16 cellular contexts compared by ENCODE assay signal in the genomic region with DNA sequence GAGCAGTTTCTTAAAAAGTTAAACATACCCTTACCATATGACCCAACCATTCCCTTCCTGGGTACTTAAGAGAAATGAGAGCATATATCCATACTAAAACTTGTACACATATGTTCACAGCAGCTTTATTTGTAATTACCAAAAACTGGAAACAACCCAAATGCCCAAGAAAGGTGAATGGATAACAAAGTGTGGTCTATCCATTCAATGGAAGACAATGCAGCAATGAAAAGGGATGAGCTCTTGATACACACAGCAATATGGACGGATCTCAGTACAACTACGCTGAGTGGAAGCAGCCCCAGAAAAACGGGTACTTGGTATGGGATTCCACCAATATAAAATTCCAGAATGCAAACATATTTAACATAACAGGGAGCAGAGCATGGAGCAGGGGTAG.
A peak's percentile ranks its signal among the peaks of the same experiment; 100 is the strongest.
DNase-seq lines count a peak whose midpoint lies in the region; ATAC-seq, FAIRE-seq and TF ChIP-seq lines count a peak whose summit lies in the region.
"Had no signal": no experiment of that assay in that cellular context is flagged by ENCODE, and none has a peak within 500 bp of the region (broad histone marks: within the 10 kb centered on the region; RNA-seq: fewer than 3 reads in every experiment).

No MANE protein-coding gene starts in this region.

- 94 to 96% (median 95%) methylated on average over 3 of the region's 3 CpGs for WGBS in psoas muscle, 3 donors
- WGBS in small intestine, 3 donors, result 89 to 98% (median 97%) methylated on average over 3 of the region's 3 CpGs

- FAIRE-seq in small intestine (lab: Jason Lieb, UNC), result no peak
- FAIRE-seq: D721Med had no signal

- CTCF ChIA-PET in naive thymus-derived CD4-positive, alpha-beta T cell (lab: Charles Lee), result interaction anchor here (1.0 to 1.1 kb wide), 2 partner anchors 52 to 432 kb away, joined by 3 to 4 read pairs; no protein-coding TSS in a partner anchor

- no peak overlapping the region for H3K27ac ChIP-seq in naive thymus-derived CD4-positive, alpha-beta T cell (ENCODE audit: low read depth, low read length)
- H3K27ac ChIP-seq in psoas muscle, result no peak overlapping the region
- no peak overlapping the region for H3K27ac ChIP-seq in small intestine (ENCODE audit: low read depth in 1 of 2, low read length in 1 of 2)
- H3K27ac ChIP-seq: BLaER1 treated with 17β-estradiol and CSF1 and Interleukin-3, amounts not matched to agents 10 nM and 100 nM; HL-60 had no signal

- H3K4me3 ChIP-seq in Loucy (ENCODE audit: low read length, poor library complexity, severe bottlenecking) (no peak overlapping the region), psoas muscle (no peak overlapping the region), small intestine (ENCODE audit: low read depth in 1 of 2, low read length in 2 of 2) (no peak overlapping the region)
- H3K4me3 ChIP-seq in naive thymus-derived CD4-positive, alpha-beta T cell (ENCODE audit: low read length), result no peak overlapping the region
- H3K4me3 ChIP-seq: BLaER1 treated with 17β-estradiol and CSF1 and Interleukin-3, amounts not matched to agents 10 nM and 100 nM had no signal

- H4K20me1 ChIP-seq in Loucy (ENCODE audit: insufficient read depth, low read length, poor library complexity, severe bottlenecking), result no peaks in the 10 kb centered on the region
- H4K20me1 ChIP-seq: BLaER1 treated with 17β-estradiol and CSF1 and Interleukin-3, amounts not matched to agents 10 nM and 100 nM had no signal

- no peaks in the 10 kb centered on the region; the same call in 1 of the 2 replicates for H3F3A ChIP-seq in Loucy (ENCODE audit: low read depth)

- H3K27ac Mint-ChIP-seq in activated naive CD4-positive, alpha-beta T cell treated with anti-CD3 and anti-CD28 coated beads, Interleukin-2, amount 50 U/mL, for 24 hours, result peak overlapping the region; percentile 79
- H3K27ac Mint-ChIP-seq in naive thymus-derived CD4-positive, alpha-beta T cell, result peak overlapping the region in 8 of 9 donors; percentile 47 to 85 (median 63)

- no peaks in the 10 kb centered on the region for H3K27me3 Mint-ChIP-seq in activated naive CD4-positive, alpha-beta T cell treated with anti-CD3 and anti-CD28 coated beads, Interleukin-2, amount 50 U/mL, for 24 hours
- no peaks in the 10 kb centered on the region for H3K27me3 Mint-ChIP-seq in naive thymus-derived CD4-positive, alpha-beta T cell
- H3K27me3 Mint-ChIP-seq: CD4-positive, alpha-beta memory T cell had no signal

- H3K36me3 ChIP-seq in Loucy (ENCODE audit: insufficient read depth, low read length) (peaks cover 25% of the 10 kb centered on the region; the same call in 1 of the 2 replicates), psoas muscle (ENCODE audit: insufficient read depth in 1 of 2, low read depth in 1 of 2) (no peaks in the 10 kb centered on the region), small intestine (ENCODE audit: control insufficient read depth in 2 of 2, insufficient read depth in 2 of 2, low read length in 2 of 2) (no peaks in the 10 kb centered on the region)
- peaks cover 0 to 31% (median 5%) of the 10 kb centered on the region in 3 experiments for H3K36me3 ChIP-seq in naive thymus-derived CD4-positive, alpha-beta T cell (ENCODE audit: control insufficient read depth in 2 of 3, insufficient read depth in 3 of 3, low read length in 3 of 3)

- no peak for TF ChIP-seq CTCF in Loucy (conservative IDR thresholded peaks at IDR 0.05; ENCODE audit: low read length)
- TF ChIP-seq CTCF in psoas muscle (IDR thresholded peaks at IDR 0.05), result no peak

- H3K4me1 ChIP-seq in Loucy (ENCODE audit: insufficient read depth, low read length, poor library complexity, severe bottlenecking) (peaks cover 26% of the 10 kb centered on the region), psoas muscle (no peaks in the 10 kb centered on the region), small intestine (ENCODE audit: control insufficient read depth in 2 of 2, insufficient read depth in 1 of 2, low read depth in 1 of 2, low read length in 1 of 2) (no peaks in the 10 kb centered on the region)
- H3K4me1 ChIP-seq in naive thymus-derived CD4-positive, alpha-beta T cell (ENCODE audit: control insufficient read depth in 2 of 2, insufficient read depth in 2 of 2, low read length in 2 of 2), result peaks cover 0 to 44% of the 10 kb centered on the region in 2 donors

- H2AFZ ChIP-seq in Loucy (ENCODE audit: low read length), result no peak overlapping the region

- no peak for DNase-seq in activated naive CD4-positive, alpha-beta T cell (lab: John Stamatoyannopoulos, UW)
- DNase-seq in naive thymus-derived CD4-positive, alpha-beta T cell, result no peak
- DNase-seq in psoas muscle, result no peak
- no peak for DNase-seq in small intestine
- DNase-seq in activated T-cell treated with anti-CD3 and anti-CD28 coated beads, Interleukin-2, amount 50 U/mL, for 1 hour, result no peak
- DNase-seq: ACHN; CD4-positive, alpha-beta memory T cell; COR-L47; DMS153; DND-41; HCEC 1CT had no signal

- H3K4me1 Mint-ChIP-seq in activated naive CD4-positive, alpha-beta T cell treated with anti-CD3 and anti-CD28 coated beads, Interleukin-2, amount 50 U/mL, for 24 hours, result peaks cover 84% of the 10 kb centered on the region
- H3K4me1 Mint-ChIP-seq in naive thymus-derived CD4-positive, alpha-beta T cell, result peaks cover 26 to 94% (median 83%) of the 10 kb centered on the region in 7 donors

- peak overlapping the region; percentile 11 for H3K4me2 ChIP-seq in Loucy (ENCODE audit: low read depth, low read length, poor library complexity, severe bottlenecking)
- H3K4me2 ChIP-seq: BLaER1 treated with 17β-estradiol and CSF1 and Interleukin-3, amounts not matched to agents 10 nM and 100 nM had no signal

- POLR2A ChIA-PET in naive thymus-derived CD4-positive, alpha-beta T cell (lab: Charles Lee), result interaction anchor here (0.8 to 1.2 kb wide), 5 partner anchors 10 to 31 kb away, joined by 3 to 4 read pairs (median 3); no protein-coding TSS in a partner anchor

- no peak overlapping the region for H3K4me3 Mint-ChIP-seq in activated naive CD4-positive, alpha-beta T cell treated with anti-CD3 and anti-CD28 coated beads, Interleukin-2, amount 50 U/mL, for 24 hours
- H3K4me3 Mint-ChIP-seq in naive thymus-derived CD4-positive, alpha-beta T cell, result peak overlapping the region in 8 of 10 donors; percentile 8 to 73 (median 55)

- H3K27me3 ChIP-seq in Loucy (ENCODE audit: insufficient read depth, low read length, poor library complexity, severe bottlenecking) (no peaks in the 10 kb centered on the region), psoas muscle (ENCODE audit: insufficient read depth in 3 of 3, low read length in 2 of 3) (no peaks in the 10 kb centered on the region), small intestine (ENCODE audit: control insufficient read depth in 2 of 2, insufficient read depth in 2 of 2, low read length in 2 of 2) (no peaks in the 10 kb centered on the region)
- no peaks in the 10 kb centered on the region for H3K27me3 ChIP-seq in naive thymus-derived CD4-positive, alpha-beta T cell (ENCODE audit: control insufficient read depth in 2 of 2, insufficient read depth in 2 of 2, low read length in 2 of 2)
- H3K27me3 ChIP-seq: BLaER1 treated with 17β-estradiol and CSF1 and Interleukin-3, amounts not matched to agents 10 nM and 100 nM had no signal

- no peaks in the 10 kb centered on the region for H3K79me2 ChIP-seq in Loucy (ENCODE audit: insufficient read depth, low read length)

- H3K36me3 Mint-ChIP-seq in activated naive CD4-positive, alpha-beta T cell treated with anti-CD3 and anti-CD28 coated beads, Interleukin-2, amount 50 U/mL, for 24 hours, result peaks cover 59% of the 10 kb centered on the region
- peaks cover 29 to 79% (median 72%) of the 10 kb centered on the region in 5 donors for H3K36me3 Mint-ChIP-seq in naive thymus-derived CD4-positive, alpha-beta T cell

- intact Hi-C loops in naive thymus-derived CD4-positive, alpha-beta T cell (cut with micrococcal nuclease), result loop anchor here in 1 of 2 donors (1.0 kb wide), 2 partner anchors 8 to 9 kb away; no protein-coding TSS in a partner anchor
- intact Hi-C loops in psoas muscle (cut with DNase I), result no loop called here

- H3K9me2 ChIP-seq in Loucy (replicated peaks; ENCODE audit: low read depth, low read length), result no peaks in the 10 kb centered on the region

- ATAC-seq in naive thymus-derived CD4-positive, alpha-beta T cell, result no peak
- no peak for ATAC-seq in psoas muscle

- H3K9me3 ChIP-seq in Loucy (ENCODE audit: insufficient read depth, low read depth, low read length) (0 out of 2 replicates have a peak, but pooled peaks cover under 1% of the 10 kb centered on the region), psoas muscle (peaks cover 4% of the 10 kb centered on the region), small intestine (ENCODE audit: control insufficient read depth, low read depth) (no peaks in the 10 kb centered on the region)
- peaks cover 0 to 4% (median 0%) of the 10 kb centered on the region in 3 experiments for H3K9me3 ChIP-seq in naive thymus-derived CD4-positive, alpha-beta T cell (ENCODE audit: control insufficient read depth in 2 of 3, low read length in 3 of 3)

- no peak overlapping the region for H3K9ac ChIP-seq in Loucy (ENCODE audit: low read depth, low read length, poor library complexity, severe bottlenecking)
- H3K9ac ChIP-seq: BLaER1 treated with 17β-estradiol and CSF1 and Interleukin-3, amounts not matched to agents 10 nM and 100 nM had no signal

- no peaks in the 10 kb centered on the region for H3K9me3 Mint-ChIP-seq in activated naive CD4-positive, alpha-beta T cell treated with anti-CD3 and anti-CD28 coated beads, Interleukin-2, amount 50 U/mL, for 24 hours
- H3K9me3 Mint-ChIP-seq in naive thymus-derived CD4-positive, alpha-beta T cell, result peaks cover 0 to 6% (median 4%) of the 10 kb centered on the region in 11 donors
